ENCODE assay signal across 8 cellular contexts in the genomic region with DNA sequence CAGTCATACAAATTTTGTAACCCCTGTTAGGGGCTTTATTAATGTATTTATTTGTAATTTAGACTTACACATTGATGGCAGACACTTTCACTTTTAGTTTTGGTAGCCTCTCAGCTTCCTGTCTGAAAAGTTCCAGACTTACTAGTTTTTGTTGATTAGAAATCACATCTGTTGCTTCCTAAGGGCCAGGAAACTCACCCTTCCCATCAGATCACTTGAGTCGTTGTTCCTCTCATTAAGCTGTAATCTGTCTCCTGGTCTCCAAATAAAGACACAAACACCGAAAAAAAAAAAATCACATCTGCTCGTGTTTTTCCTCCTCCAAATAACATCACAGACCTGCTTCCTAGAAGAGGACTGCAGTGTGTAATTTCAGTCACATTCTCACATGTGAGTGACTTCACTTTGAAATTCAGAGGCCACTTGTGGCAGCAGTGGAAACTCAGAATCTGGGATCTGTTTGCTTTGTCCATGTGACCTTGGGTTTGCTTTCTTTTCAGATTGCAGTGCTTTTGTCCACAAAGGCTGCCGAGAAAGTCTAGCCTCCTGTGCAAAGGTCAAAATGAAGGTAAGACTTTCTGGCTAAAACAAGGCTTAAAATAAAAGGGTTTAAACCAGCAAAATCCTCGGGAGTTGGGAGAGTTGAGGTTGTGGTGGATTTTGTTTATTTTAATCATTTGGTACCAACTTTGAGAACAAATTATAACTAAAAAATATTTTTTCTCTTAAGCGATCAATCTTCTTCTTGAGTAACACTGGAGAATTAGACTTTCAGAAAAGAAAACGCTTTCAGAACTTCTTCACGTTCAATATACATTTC.
DNase-seq lines count a peak whose midpoint lies in the region; ATAC-seq, FAIRE-seq and TF ChIP-seq lines count a peak whose summit lies in the region.

No MANE protein-coding gene starts in this region.

- peak overlapping the region; percentile 97 for H3K27ac Mint-ChIP-seq in activated CD8-positive, alpha-beta T cell treated with anti-CD3 and anti-CD28 coated beads for 36 hours

- no peak for TF ChIP-seq CTCF in activated CD8-positive, alpha-beta T cell treated with anti-CD3 and anti-CD28 coated beads for 36 hours (IDR thresholded peaks at IDR 0.05)

- no peaks in the 10 kb centered on the region for H3K27me3 Mint-ChIP-seq in activated CD8-positive, alpha-beta T cell treated with anti-CD3 and anti-CD28 coated beads for 36 hours

- FAIRE-seq in GM12892 (lab: Jason Lieb, UNC) (peak; percentile 76), small intestine (lab: Jason Lieb, UNC) (no peak)

- TF ChIP-seq POLR2A in GM12892 (IDR thresholded peaks at IDR 0.05; ENCODE audit: low read depth, low read length): no peak

- no peaks in the 10 kb centered on the region for H3K9me3 ChIP-seq in small intestine (ENCODE audit: control insufficient read depth, low read depth)

- H3K36me3 ChIP-seq in small intestine (ENCODE audit: control insufficient read depth in 2 of 2, insufficient read depth in 2 of 2, low read length in 2 of 2): peaks cover 6 to 8% of the 10 kb centered on the region in 2 donors

- ATAC-seq in HG02938 (IDR thresholded peaks at IDR 0.05; ENCODE audit: unreplicated experiment): peak; percentile 6
- peak; percentile 10 for ATAC-seq in activated CD8-positive, alpha-beta T cell treated with anti-CD3 and anti-CD28 coated beads for 36 hours
- ATAC-seq in left ventricle myocardium superior: peak; percentile 47

- 23 to 28% (median 27%) methylated on average over 8 of the region's 8 CpGs for WGBS in small intestine, 3 donors

- H3K36me3 Mint-ChIP-seq in activated CD8-positive, alpha-beta T cell treated with anti-CD3 and anti-CD28 coated beads for 36 hours (ENCODE audit: low read depth): peaks cover 52% of the 10 kb centered on the region

- H3K27ac ChIP-seq in small intestine (ENCODE audit: low read depth in 1 of 2, low read length in 1 of 2): peak overlapping the region; percentile 71 to 86

- DNase-seq in GM12892 (ENCODE audit: insufficient read length): no peak
- peak; percentile 56 for DNase-seq in activated CD8-positive, alpha-beta T cell treated with anti-CD3 and anti-CD28 coated beads for 36 hours
- DNase-seq in left ventricle myocardium superior: no peak
- DNase-seq in small intestine: peak; percentile 51
- no peak for DNase-seq in islet precursor cell
- no peak for DNase-seq in Kasumi-1 (lab: John Stamatoyannopoulos, UW)
- DNase-seq in stimulated activated CD4-positive, alpha-beta T cell treated with anti-CD3 and anti-CD28 coated beads, Interleukin-4, amount 100 ng/mL, for 4 hours: no peak

- peaks cover 2 to 25% of the 10 kb centered on the region in 2 donors for H3K4me1 ChIP-seq in small intestine (ENCODE audit: control insufficient read depth in 2 of 2, insufficient read depth in 1 of 2, low read depth in 1 of 2, low read length in 1 of 2)

- H3K9me3 Mint-ChIP-seq in activated CD8-positive, alpha-beta T cell treated with anti-CD3 and anti-CD28 coated beads for 36 hours: no peaks in the 10 kb centered on the region

- POLR2A ChIA-PET in activated CD8-positive, alpha-beta T cell treated with anti-CD3 and anti-CD28 coated beads for 36 hours (lab: Charles Lee): interaction anchor here (0.7 to 6.7 kb wide), 6 partner anchors 12 to 125 kb away, joined by 3 to 152 read pairs (median 4); no protein-coding TSS in a partner anchor

- H3K4me1 Mint-ChIP-seq in activated CD8-positive, alpha-beta T cell treated with anti-CD3 and anti-CD28 coated beads for 36 hours (ENCODE audit: low read depth): peaks cover 81% of the 10 kb centered on the region

- CTCF ChIA-PET in activated CD8-positive, alpha-beta T cell treated with anti-CD3 and anti-CD28 coated beads for 36 hours (lab: Charles Lee): interaction anchor here (1.1 to 1.3 kb wide), 2 partner anchors 22 to 91 kb away, joined by 4 read pairs; no protein-coding TSS in a partner anchor

- H3K4me3 ChIP-seq in small intestine (ENCODE audit: low read depth in 1 of 2, low read length in 2 of 2): no peak overlapping the region

- H3K4me3 Mint-ChIP-seq in activated CD8-positive, alpha-beta T cell treated with anti-CD3 and anti-CD28 coated beads for 36 hours: peak overlapping the region; percentile 78

- no peaks in the 10 kb centered on the region for H3K27me3 ChIP-seq in small intestine (ENCODE audit: control insufficient read depth in 2 of 2, insufficient read depth in 2 of 2, low read length in 2 of 2)

- intact Hi-C loops in activated CD8-positive, alpha-beta T cell treated with anti-CD3 and anti-CD28 coated beads for 36 hours (cut with micrococcal nuclease): loop anchor here (5.0 to 10.0 kb wide), 2 partner anchors 90 to 223 kb away; no protein-coding TSS in a partner anchor
- intact Hi-C loops in left ventricle myocardium superior (cut with micrococcal nuclease): no loop called here

Comparison
In these comparisons a context has a peak if more than half of its experiments do, and no peak if none do; other contexts are left out.
1. DNase-seq: peak in activated CD8-positive, alpha-beta T cell treated with anti-CD3 and anti-CD28 coated beads for 36 hours (single experiment) and small intestine (single experiment); none in GM12892 (single experiment), left ventricle myocardium superior (single experiment), islet precursor cell (single experiment), Kasumi-1 (0 of 2) and stimulated activated CD4-positive, alpha-beta T cell treated with anti-CD3 and anti-CD28 coated beads, Interleukin-4, amount 100 ng/mL, for 4 hours (0 of 2).
2. Peak in every context shown above with its lines, with median percentiles within 50 percentile points of each other: ATAC-seq.